11 cellular contexts compared by ENCODE assay signal in genomic region chr20:44070139-44070900, GRCh38.
A peak's percentile ranks its signal among the peaks of the same experiment; 100 is the strongest.
DNase-seq lines count a peak whose midpoint lies in the region; ATAC-seq, FAIRE-seq and TF ChIP-seq lines count a peak whose summit lies in the region.
"Had no signal": no experiment of that assay in that cellular context is flagged by ENCODE, and none has a peak within 500 bp of the region (broad histone marks: within the 10 kb centered on the region; RNA-seq: fewer than 3 reads in every experiment).

No MANE protein-coding gene starts in this region.

- no peaks in the 10 kb centered on the region for H3K79me2 ChIP-seq in GM12878 (ENCODE audit: control insufficient read depth, insufficient read depth, low read length)

- DNase-seq in GM12892 (ENCODE audit: insufficient read length) (no peak), GM12878 (ENCODE audit: low read depth, low spot score) (no peak), progenitor cell of endocrine pancreas (ENCODE audit: low spot score, unreplicated experiment) (peak; percentile 8), type B pancreatic cell (ENCODE audit: extremely low spot score, unreplicated experiment) (no peak), NCI-H2107 (lab: John Stamatoyannopoulos, UW) (no peak)
- DNase-seq: DMS153 had no signal

- FAIRE-seq in GM12892 (lab: Jason Lieb, UNC) = peak; percentile 46
- no peak for FAIRE-seq in GM12878 (lab: Jason Lieb, UNC)

- peaks cover 67% of the 10 kb centered on the region for H3K4me1 Mint-ChIP-seq in T-helper 1 cell treated with Interleukin-12 subunit alpha and Interleukin-12 subunit beta and Interleukin-4 antibody, amounts not matched to agents 30 μg/mL and 1 μg/mL, for 36 hours (ENCODE audit: low read depth)
- no peaks in the 10 kb centered on the region for H3K4me1 Mint-ChIP-seq in progenitor cell of endocrine pancreas (ENCODE audit: low read depth)
- H3K4me1 Mint-ChIP-seq in type B pancreatic cell (ENCODE audit: unreplicated experiment) = no peaks in the 10 kb centered on the region

- in situ Hi-C loops in GM12878 (cut with MboI) = no loop called here

- H3K36me3 ChIP-seq in GM12878 (ENCODE audit: control insufficient read depth in 2 of 2, insufficient read depth in 2 of 2, low read length in 1 of 2) = no peaks in the 10 kb centered on the region; a peak in 1 of 4 replicates
- H3K36me3 ChIP-seq: ovary had no signal

- TF ChIP-seq CTCF in GM12878 (IDR thresholded peaks at IDR 0.05 in 2 of 3, conservative IDR thresholded peaks at IDR 0.05 in 1 of 3; ENCODE audit: control insufficient read depth in 2 of 3, extremely low read depth in 1 of 3, insufficient read depth in 1 of 3, low read depth in 3 of 3, low read length in 3 of 3) (no peak), progenitor cell of endocrine pancreas (IDR thresholded peaks at IDR 0.05; ENCODE audit: unreplicated experiment) (no peak), type B pancreatic cell (conservative IDR thresholded peaks at IDR 0.05) (no peak)

- TF ChIP-seq RAD21 in GM12878 (IDR thresholded peaks at IDR 0.05; ENCODE audit: insufficient read depth, low read depth, low read length) = no peak

- H3K4me2 ChIP-seq in GM12878 (ENCODE audit: control insufficient read depth, insufficient read depth) = peak overlapping the region; percentile 66

- no peak overlapping the region for H2AFZ ChIP-seq in GM12878 (ENCODE audit: control insufficient read depth, low read depth, low read length)

- peak overlapping the region; percentile 97 for H3K27ac Mint-ChIP-seq in T-helper 1 cell treated with Interleukin-12 subunit alpha and Interleukin-12 subunit beta and Interleukin-4 antibody, amounts not matched to agents 30 μg/mL and 1 μg/mL, for 36 hours
- H3K27ac Mint-ChIP-seq in progenitor cell of endocrine pancreas = no peak overlapping the region
- no peak overlapping the region for H3K27ac Mint-ChIP-seq in type B pancreatic cell

- RAD21 ChIA-PET in GM12878 (lab: Charles Lee; ENCODE audit: unreplicated experiment) = interaction anchor here (1.1 to 2.2 kb wide), 6 partner anchors 10 to 319 kb away, joined by 3 to 18 read pairs (median 7); no protein-coding TSS in a partner anchor

- no peaks in the 10 kb centered on the region for H3K9me3 Mint-ChIP-seq in T-helper 1 cell treated with Interleukin-12 subunit alpha and Interleukin-12 subunit beta and Interleukin-4 antibody, amounts not matched to agents 30 μg/mL and 1 μg/mL, for 36 hours
- no peaks in the 10 kb centered on the region for H3K9me3 Mint-ChIP-seq in progenitor cell of endocrine pancreas (ENCODE audit: low read depth)
- H3K9me3 Mint-ChIP-seq in type B pancreatic cell = no peaks in the 10 kb centered on the region
- H3K9me3 Mint-ChIP-seq: dendritic cell treated with granulocyte-macrophage colony-stimulating factor and Interleukin-4, amounts not matched to agents 40 ng/mL and 50 ng/mL, for 4 days had no signal

- CTCF ChIA-PET in GM12878 (lab: Yijun Ruan, JAX) = interaction anchor here (0.7 to 16.0 kb wide), 3 partner anchors 10 to 320 kb away, joined by 3 to 223 read pairs (median 3); no protein-coding TSS in a partner anchor

- no TSS peak for BruUV-seq in GM12878 (replicated peaks; lab: Mats Ljungman, UMichigan)

- H3K4me3 Mint-ChIP-seq in T-helper 1 cell treated with Interleukin-12 subunit alpha and Interleukin-12 subunit beta and Interleukin-4 antibody, amounts not matched to agents 30 μg/mL and 1 μg/mL, for 36 hours = peak overlapping the region; percentile 79
- H3K4me3 Mint-ChIP-seq in progenitor cell of endocrine pancreas (ENCODE audit: low read depth) (no peak overlapping the region), type B pancreatic cell (no peak overlapping the region)

- H3K36me3 Mint-ChIP-seq in T-helper 1 cell treated with Interleukin-12 subunit alpha and Interleukin-12 subunit beta and Interleukin-4 antibody, amounts not matched to agents 30 μg/mL and 1 μg/mL, for 36 hours (ENCODE audit: low read depth) = peaks cover 2% of the 10 kb centered on the region
- no peaks in the 10 kb centered on the region for H3K36me3 Mint-ChIP-seq in progenitor cell of endocrine pancreas (ENCODE audit: insufficient read depth)
- H3K36me3 Mint-ChIP-seq in type B pancreatic cell = no peaks in the 10 kb centered on the region

- intact Hi-C loops in GM12878 (cut with micrococcal nuclease; ENCODE audit: unreplicated experiment) = no loop called here

- peaks cover 18% of the 10 kb centered on the region for H3K4me1 ChIP-seq in GM12878 (ENCODE audit: control insufficient read depth, insufficient read depth, low read length)

- POLR2A ChIA-PET in GM12878 (lab: Charles Lee) = interaction anchor here (0.9 to 1.1 kb wide), 3 partner anchors 41 to 202 kb away, joined by 3 to 5 read pairs (median 3); no protein-coding TSS in a partner anchor

- no peak overlapping the region; the same call in 1 of the 2 replicates for H3K9ac ChIP-seq in GM12878 (ENCODE audit: control insufficient read depth, insufficient read depth, low read length)

- H4K20me1 ChIP-seq in GM12878 (ENCODE audit: control insufficient read depth, insufficient read depth) = no peaks in the 10 kb centered on the region

- SMC1A ChIA-PET in GM12878 (lab: Charles Lee; ENCODE audit: uncharacterized antibody, unreplicated experiment) = interaction anchor here (0.6 to 9.8 kb wide), 12 partner anchors 10 to 320 kb away, joined by 3 to 67 read pairs (median 4); no protein-coding TSS in a partner anchor

- peak; percentile 46 to 81; a peak in 2 of 4 replicates for TF ChIP-seq EP300 in GM12878 (IDR thresholded peaks at IDR 0.05; ENCODE audit: borderline replicate concordance in 1 of 2, control insufficient read depth in 1 of 2, low read depth in 2 of 2, low read length in 2 of 2)

- no peak for TF ChIP-seq POLR2A in GM12892 (IDR thresholded peaks at IDR 0.05; ENCODE audit: low read depth, low read length)
- no peak for TF ChIP-seq POLR2A in GM12878 (IDR thresholded peaks at IDR 0.05; ENCODE audit: low read depth, low read length)

- H3K27me3 ChIP-seq in GM12878 (replicated peaks in 1 of 2; ENCODE audit: control insufficient read depth in 2 of 2, insufficient read depth in 2 of 2, low read length in 1 of 2) = no peaks in the 10 kb centered on the region
- H3K27me3 ChIP-seq: ovary had no signal

- no peak overlapping the region for H3K4me3 ChIP-seq in GM12878
- H3K4me3 ChIP-seq: ovary had no signal

- 77% methylated on average over 17 of the region's 17 CpGs for WGBS in GM12878 (ENCODE audit: insufficient coverage, insufficient replicate concordance, low lambda C conversion rate, missing lambda C conversion rate)

- no peak overlapping the region; the same call in 1 of the 2 replicates for H3K27ac ChIP-seq in GM12878 (ENCODE audit: control insufficient read depth, insufficient read depth)
- H3K27ac ChIP-seq: ovary had no signal

- ATAC-seq in GM12878 (peak; percentile 7), GM21717 (IDR thresholded peaks at IDR 0.05; ENCODE audit: unreplicated experiment) (no peak), HG03442 (IDR thresholded peaks at IDR 0.05; ENCODE audit: unreplicated experiment) (no peak)

- H3K27me3 Mint-ChIP-seq in T-helper 1 cell treated with Interleukin-12 subunit alpha and Interleukin-12 subunit beta and Interleukin-4 antibody, amounts not matched to agents 30 μg/mL and 1 μg/mL, for 36 hours (ENCODE audit: low read depth) = peaks cover 4% of the 10 kb centered on the region
- H3K27me3 Mint-ChIP-seq in progenitor cell of endocrine pancreas (peaks cover 3% of the 10 kb centered on the region), type B pancreatic cell (peaks cover 13% of the 10 kb centered on the region)

- no peaks in the 10 kb centered on the region for H3K9me3 ChIP-seq in GM12878 (replicated peaks; ENCODE audit: control insufficient read depth, insufficient read depth, low read length)
- H3K9me3 ChIP-seq: ovary had no signal

TF ChIP-seq in GM12878, 131 proteins besides CTCF, POLR2A, EP300 and RAD21:
- TF ChIP-seq RUNX3 (IDR thresholded peaks at IDR 0.05; ENCODE audit: low read length) = peak; percentile 38; the same call in 1 of the 2 replicates
- TF ChIP-seq YBX1 (IDR thresholded peaks at IDR 0.05) = no peak
- 0 out of 2 replicates have a peak, but pooled peaks have one; percentile 12 for TF ChIP-seq TCF12 (IDR thresholded peaks at IDR 0.05; ENCODE audit: low read depth, low read length)
- TF ChIP-seq ZNF687 (IDR thresholded peaks at IDR 0.05) = peak; percentile 15; the same call in 1 of the 2 replicates
TF ChIP-seq in GM12878: peak in this region for 3.
